23 cellular contexts compared by ENCODE assay signal in genomic region chr1:109705411-109705810, GRCh38. TPM values are rescaled to one million over a fixed set of nuclear protein-coding genes. Genes with fewer than 3 reads are reported as not detected.
"Had no signal": no experiment of that assay in that cellular context is flagged by ENCODE, and none has a peak within 500 bp of the region (broad histone marks: within the 10 kb centered on the region; RNA-seq: fewer than 3 reads in every experiment).

No MANE protein-coding gene starts in this region.

- H3K27ac ChIP-seq: body of pancreas, colonic mucosa, tibial artery, vagina had no signal

- H3K4me3 Mint-ChIP-seq: activated CD4-positive, alpha-beta memory T cell treated with anti-CD3 and anti-CD28 coated beads, Interleukin-2, amount 10 ng/mL, durations not matched to agents 7 days and 5 days; activated naive CD8-positive, alpha-beta T cell; activated T-cell treated with anti-CD3 and anti-CD28 coated beads, Interleukin-2, amount 50 U/mL, for 24 hours; nephron progenitor cell; stimulated activated memory B cell treated with anti-CD40 and anti-IgM and Interleukin-4, amounts not matched to agents 10 μg/mL and 1 μg/mL and 100 μg/mL, for 72 hours; WTC11 had no signal

- DNase-seq: activated CD4-positive, alpha-beta memory T cell treated with anti-CD3 and anti-CD28 coated beads, Interleukin-2, amount 10 ng/mL, durations not matched to agents 7 days and 5 days; activated CD4-positive, alpha-beta T cell treated with anti-CD3 and anti-CD28 coated beads for 4 hours; activated effector memory CD4-positive, alpha-beta T cell treated with Interleukin-2 at 50 U/mL for 16 hours; activated T-cell treated with anti-CD3 and anti-CD28 coated beads, Interleukin-2, amount 50 U/mL, for 24 hours; amygdala; body of pancreas; central memory CD4-positive, alpha-beta T cell; colonic mucosa; hippocampal formation; kidney; left ventricle myocardium superior; nephron progenitor cell; occipital lobe; stimulated activated CD4-positive, alpha-beta T cell treated with anti-CD3 and anti-CD28 coated beads, Interleukin-2, amount 100 ng/mL, for 48 hours; tibial artery had no signal

- H3K36me3 Mint-ChIP-seq: activated naive CD8-positive, alpha-beta T cell had no signal

- H3K4me1 Mint-ChIP-seq: activated CD4-positive, alpha-beta memory T cell treated with anti-CD3 and anti-CD28 coated beads, Interleukin-2, amount 10 ng/mL, durations not matched to agents 7 days and 5 days; nephron progenitor cell; stimulated activated memory B cell treated with anti-CD40 and anti-IgM and Interleukin-4, amounts not matched to agents 10 μg/mL and 1 μg/mL and 100 μg/mL, for 72 hours; WTC11 had no signal

- H3K4me3 ChIP-seq: body of pancreas, colonic mucosa, tibial artery, vagina had no signal

- H3K9me3 ChIP-seq: colonic mucosa, vagina had no signal

- H3K27me3 Mint-ChIP-seq: activated T-cell treated with anti-CD3 and anti-CD28 coated beads, Interleukin-2, amount 50 U/mL, for 24 hours; stimulated activated memory B cell treated with anti-CD40 and anti-IgM and Interleukin-4, amounts not matched to agents 10 μg/mL and 1 μg/mL and 100 μg/mL, for 72 hours had no signal

- H3K36me3 ChIP-seq: colonic mucosa, vagina had no signal

- H3K27ac Mint-ChIP-seq: activated CD4-positive, alpha-beta memory T cell treated with anti-CD3 and anti-CD28 coated beads, Interleukin-2, amount 10 ng/mL, durations not matched to agents 7 days and 5 days; activated naive CD8-positive, alpha-beta T cell; activated T-cell treated with anti-CD3 and anti-CD28 coated beads, Interleukin-2, amount 50 U/mL, for 24 hours; nephron progenitor cell; stimulated activated memory B cell treated with anti-CD40 and anti-IgM and Interleukin-4, amounts not matched to agents 10 μg/mL and 1 μg/mL and 100 μg/mL, for 72 hours; WTC11 had no signal

- H3K27me3 ChIP-seq: body of pancreas, colonic mucosa, tibial artery, vagina had no signal

- H3K4me1 ChIP-seq: body of pancreas, colonic mucosa, tibial artery, vagina had no signal

RNA-seq across cellular contexts. Expression of gene GSTM5, which starts 6.6 kb away (rescaled TPM):
- total RNA-seq: activated CD4-positive, alpha-beta memory T cell treated with anti-CD3 and anti-CD28 coated beads, Interleukin-2, amount 10 ng/mL, durations not matched to agents 7 days and 5 days; glomerular endothelial cell had no signal

RNA-seq across cellular contexts. Expression of gene GSTM1, which starts 17.8 kb away (rescaled TPM):
- total RNA-seq: activated CD4-positive, alpha-beta memory T cell treated with anti-CD3 and anti-CD28 coated beads, Interleukin-2, amount 10 ng/mL, durations not matched to agents 7 days and 5 days; esophagus mucosa; glomerular endothelial cell; kidney; left ventricle myocardium superior; mesenteric fat pad; occipital lobe; posterior vena cava; WTC11 had no signal
